In genomic region chrX:106955004-106955772, GRCh38 we compare ENCODE assay signal across 1 cellular context.
TF ChIP-seq lines count a peak whose summit lies in the region.

No MANE protein-coding gene starts in this region.

TF ChIP-seq in HepG2, 621 proteins besides CTCF, POLR2A, EP300 and RAD21 (continued from another document and continues in another):
- TF ChIP-seq SOX13 (IDR thresholded peaks at IDR 0.05) (0 out of 2 replicates have a peak, but pooled peaks have one; percentile 32), SOX13 (CRISPR knock-in tag; conservative IDR thresholded peaks at IDR 0.05 in 1 of 2, IDR thresholded peaks at IDR 0.05 in 1 of 2) (peak in 1 of 2 experiments; percentile 76; a peak in 2 of 4 replicates), ZNF136 (CRISPR knock-in tag; IDR thresholded peaks at IDR 0.05; ENCODE audit: low read depth) (no peak), ZNF281 (CRISPR knock-in tag; IDR thresholded peaks at IDR 0.05; ENCODE audit: borderline replicate concordance) (peak; percentile 77; the same call in 1 of the 2 replicates), NCOA2 (CRISPR knock-in tag; IDR thresholded peaks at IDR 0.05) (peak; percentile 80), SP2 (CRISPR knock-in tag; IDR thresholded peaks at IDR 0.05) (no peak), ARID2 (CRISPR knock-in tag; IDR thresholded peaks at IDR 0.05; ENCODE audit: borderline replicate concordance) (no peak), SRF (IDR thresholded peaks at IDR 0.05; ENCODE audit: low read depth, low read length) (no peak), RNF2 (conservative IDR thresholded peaks at IDR 0.05; ENCODE audit: low read depth) (no peak), AHDC1 (CRISPR knock-in tag; IDR thresholded peaks at IDR 0.05; ENCODE audit: borderline replicate concordance) (peak; percentile 81; the same call in 1 of the 2 replicates), TERF1 (CRISPR knock-in tag; IDR thresholded peaks at IDR 0.05) (no peak), ZNF678 (CRISPR knock-in tag; IDR thresholded peaks at IDR 0.05) (no peak), ZNF562 (CRISPR knock-in tag; IDR thresholded peaks at IDR 0.05; ENCODE audit: borderline replicate concordance) (no peak), NFAT5 (CRISPR knock-in tag; IDR thresholded peaks at IDR 0.05) (no peak), FOXP4 (CRISPR knock-in tag; IDR thresholded peaks at IDR 0.05) (peak; percentile 64), GLI4 (CRISPR knock-in tag; IDR thresholded peaks at IDR 0.05; ENCODE audit: borderline replicate concordance) (no peak), SKIL (CRISPR knock-in tag; IDR thresholded peaks at IDR 0.05; ENCODE audit: borderline replicate concordance) (no peak), ZNF552 (CRISPR knock-in tag; IDR thresholded peaks at IDR 0.05; ENCODE audit: borderline replicate concordance) (no peak), DPF2 (CRISPR knock-in tag; IDR thresholded peaks at IDR 0.05; ENCODE audit: borderline replicate concordance, low read depth) (peak; percentile 60; the same call in 1 of the 2 replicates), MED13 (CRISPR knock-in tag; IDR thresholded peaks at IDR 0.05) (peak; percentile 38; the same call in 1 of the 2 replicates), DMTF1 (CRISPR knock-in tag; IDR thresholded peaks at IDR 0.05) (no peak), FOSL2 (CRISPR knock-in tag; IDR thresholded peaks at IDR 0.05) (peak; percentile 71), FOXP1 (IDR thresholded peaks at IDR 0.05) (no peak), FOXP1 (CRISPR knock-in tag; IDR thresholded peaks at IDR 0.05) (0 out of 2 replicates have a peak, but pooled peaks have one; percentile 33), ZNF891 (CRISPR knock-in tag; IDR thresholded peaks at IDR 0.05) (no peak), KDM6A (CRISPR knock-in tag; IDR thresholded peaks at IDR 0.05; ENCODE audit: low read depth) (peak; percentile 28; the same call in 1 of the 2 replicates), ZNF510 (CRISPR knock-in tag; IDR thresholded peaks at IDR 0.05; ENCODE audit: low read depth) (no peak)
